Comparison of ENCODE assay signal across 1 cellular context in the genomic region with DNA sequence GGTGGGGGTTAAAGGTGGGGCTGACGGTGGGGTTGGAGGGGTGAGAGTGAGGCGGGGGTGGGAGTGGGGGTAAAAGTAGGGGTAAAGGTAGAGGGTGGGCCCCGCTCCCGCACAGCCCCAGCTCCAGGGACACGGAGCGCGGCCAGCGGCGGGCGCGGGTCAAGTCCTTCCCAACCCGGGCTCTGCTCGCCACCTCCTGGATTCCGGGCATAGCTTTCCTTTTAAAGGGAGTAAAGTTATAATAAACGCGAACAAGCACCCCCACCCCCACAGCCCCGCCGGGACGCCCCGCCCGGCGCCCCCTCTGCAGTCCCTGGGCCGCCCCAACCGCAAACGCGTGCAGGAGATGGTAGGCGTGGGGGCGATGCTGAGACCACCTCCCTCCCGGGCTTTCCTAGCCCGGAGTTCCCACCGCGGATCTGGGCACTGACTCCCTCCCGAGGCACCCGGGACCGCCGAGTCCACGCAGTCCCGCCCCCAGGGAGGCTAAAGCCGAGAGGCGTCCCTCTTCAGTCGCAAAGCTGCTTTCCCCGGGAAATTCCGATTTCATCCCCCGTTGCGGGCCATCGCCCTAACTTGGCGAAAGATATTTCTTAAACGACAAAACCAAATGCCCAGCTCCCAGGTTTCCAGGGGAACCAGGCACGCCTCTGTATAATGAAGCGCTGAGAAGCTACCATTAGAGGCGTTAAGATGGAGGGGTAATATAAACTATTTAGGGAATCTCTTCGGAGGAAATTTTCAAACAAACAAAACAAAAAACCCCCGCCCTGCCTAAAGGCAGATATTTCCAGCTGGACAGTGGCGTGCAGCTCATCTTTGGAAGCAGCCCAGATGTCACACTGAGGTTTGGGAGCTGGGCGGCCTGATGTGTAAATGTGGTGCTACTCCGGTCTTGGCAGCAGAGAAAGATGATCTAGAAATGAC.
TF ChIP-seq lines count a peak whose summit lies in the region.

A gene with protein sequence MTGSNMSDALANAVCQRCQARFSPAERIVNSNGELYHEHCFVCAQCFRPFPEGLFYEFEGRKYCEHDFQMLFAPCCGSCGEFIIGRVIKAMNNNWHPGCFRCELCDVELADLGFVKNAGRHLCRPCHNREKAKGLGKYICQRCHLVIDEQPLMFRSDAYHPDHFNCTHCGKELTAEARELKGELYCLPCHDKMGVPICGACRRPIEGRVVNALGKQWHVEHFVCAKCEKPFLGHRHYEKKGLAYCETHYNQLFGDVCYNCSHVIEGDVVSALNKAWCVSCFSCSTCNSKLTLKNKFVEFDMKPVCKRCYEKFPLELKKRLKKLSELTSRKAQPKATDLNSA (minus strand): TSS at position 196 of the 927 bp plus-strand sequence. CDS start 506 bp downstream, outside the sequence.

TF ChIP-seq in WTC11, 78 proteins besides CTCF, POLR2A, EP300 and RAD21 (continued from another document):
- TF ChIP-seq, protein P1, sequence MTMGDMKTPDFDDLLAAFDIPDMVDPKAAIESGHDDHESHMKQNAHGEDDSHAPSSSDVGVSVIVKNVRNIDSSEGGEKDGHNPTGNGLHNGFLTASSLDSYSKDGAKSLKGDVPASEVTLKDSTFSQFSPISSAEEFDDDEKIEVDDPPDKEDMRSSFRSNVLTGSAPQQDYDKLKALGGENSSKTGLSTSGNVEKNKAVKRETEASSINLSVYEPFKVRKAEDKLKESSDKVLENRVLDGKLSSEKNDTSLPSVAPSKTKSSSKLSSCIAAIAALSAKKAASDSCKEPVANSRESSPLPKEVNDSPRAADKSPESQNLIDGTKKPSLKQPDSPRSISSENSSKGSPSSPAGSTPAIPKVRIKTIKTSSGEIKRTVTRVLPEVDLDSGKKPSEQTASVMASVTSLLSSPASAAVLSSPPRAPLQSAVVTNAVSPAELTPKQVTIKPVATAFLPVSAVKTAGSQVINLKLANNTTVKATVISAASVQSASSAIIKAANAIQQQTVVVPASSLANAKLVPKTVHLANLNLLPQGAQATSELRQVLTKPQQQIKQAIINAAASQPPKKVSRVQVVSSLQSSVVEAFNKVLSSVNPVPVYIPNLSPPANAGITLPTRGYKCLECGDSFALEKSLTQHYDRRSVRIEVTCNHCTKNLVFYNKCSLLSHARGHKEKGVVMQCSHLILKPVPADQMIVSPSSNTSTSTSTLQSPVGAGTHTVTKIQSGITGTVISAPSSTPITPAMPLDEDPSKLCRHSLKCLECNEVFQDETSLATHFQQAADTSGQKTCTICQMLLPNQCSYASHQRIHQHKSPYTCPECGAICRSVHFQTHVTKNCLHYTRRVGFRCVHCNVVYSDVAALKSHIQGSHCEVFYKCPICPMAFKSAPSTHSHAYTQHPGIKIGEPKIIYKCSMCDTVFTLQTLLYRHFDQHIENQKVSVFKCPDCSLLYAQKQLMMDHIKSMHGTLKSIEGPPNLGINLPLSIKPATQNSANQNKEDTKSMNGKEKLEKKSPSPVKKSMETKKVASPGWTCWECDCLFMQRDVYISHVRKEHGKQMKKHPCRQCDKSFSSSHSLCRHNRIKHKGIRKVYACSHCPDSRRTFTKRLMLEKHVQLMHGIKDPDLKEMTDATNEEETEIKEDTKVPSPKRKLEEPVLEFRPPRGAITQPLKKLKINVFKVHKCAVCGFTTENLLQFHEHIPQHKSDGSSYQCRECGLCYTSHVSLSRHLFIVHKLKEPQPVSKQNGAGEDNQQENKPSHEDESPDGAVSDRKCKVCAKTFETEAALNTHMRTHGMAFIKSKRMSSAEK (CRISPR knock-in tag; IDR thresholded peaks at IDR 0.05; ENCODE audit: borderline replicate concordance), result no peak
